ENCODE assay signal across 2 cellular contexts in genomic region chr10:12539350-12540164, GRCh38.
TF ChIP-seq lines count a peak whose summit lies in the region.

No MANE protein-coding gene starts in this region.

TF ChIP-seq in liver, 16 proteins besides CTCF, POLR2A, EP300 and RAD21 (continued from another document):
- TF ChIP-seq, protein P1, sequence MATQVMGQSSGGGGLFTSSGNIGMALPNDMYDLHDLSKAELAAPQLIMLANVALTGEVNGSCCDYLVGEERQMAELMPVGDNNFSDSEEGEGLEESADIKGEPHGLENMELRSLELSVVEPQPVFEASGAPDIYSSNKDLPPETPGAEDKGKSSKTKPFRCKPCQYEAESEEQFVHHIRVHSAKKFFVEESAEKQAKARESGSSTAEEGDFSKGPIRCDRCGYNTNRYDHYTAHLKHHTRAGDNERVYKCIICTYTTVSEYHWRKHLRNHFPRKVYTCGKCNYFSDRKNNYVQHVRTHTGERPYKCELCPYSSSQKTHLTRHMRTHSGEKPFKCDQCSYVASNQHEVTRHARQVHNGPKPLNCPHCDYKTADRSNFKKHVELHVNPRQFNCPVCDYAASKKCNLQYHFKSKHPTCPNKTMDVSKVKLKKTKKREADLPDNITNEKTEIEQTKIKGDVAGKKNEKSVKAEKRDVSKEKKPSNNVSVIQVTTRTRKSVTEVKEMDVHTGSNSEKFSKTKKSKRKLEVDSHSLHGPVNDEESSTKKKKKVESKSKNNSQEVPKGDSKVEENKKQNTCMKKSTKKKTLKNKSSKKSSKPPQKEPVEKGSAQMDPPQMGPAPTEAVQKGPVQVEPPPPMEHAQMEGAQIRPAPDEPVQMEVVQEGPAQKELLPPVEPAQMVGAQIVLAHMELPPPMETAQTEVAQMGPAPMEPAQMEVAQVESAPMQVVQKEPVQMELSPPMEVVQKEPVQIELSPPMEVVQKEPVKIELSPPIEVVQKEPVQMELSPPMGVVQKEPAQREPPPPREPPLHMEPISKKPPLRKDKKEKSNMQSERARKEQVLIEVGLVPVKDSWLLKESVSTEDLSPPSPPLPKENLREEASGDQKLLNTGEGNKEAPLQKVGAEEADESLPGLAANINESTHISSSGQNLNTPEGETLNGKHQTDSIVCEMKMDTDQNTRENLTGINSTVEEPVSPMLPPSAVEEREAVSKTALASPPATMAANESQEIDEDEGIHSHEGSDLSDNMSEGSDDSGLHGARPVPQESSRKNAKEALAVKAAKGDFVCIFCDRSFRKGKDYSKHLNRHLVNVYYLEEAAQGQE (IDR thresholded peaks at IDR 0.05), result peak; percentile 30
- TF ChIP-seq, protein P2, sequence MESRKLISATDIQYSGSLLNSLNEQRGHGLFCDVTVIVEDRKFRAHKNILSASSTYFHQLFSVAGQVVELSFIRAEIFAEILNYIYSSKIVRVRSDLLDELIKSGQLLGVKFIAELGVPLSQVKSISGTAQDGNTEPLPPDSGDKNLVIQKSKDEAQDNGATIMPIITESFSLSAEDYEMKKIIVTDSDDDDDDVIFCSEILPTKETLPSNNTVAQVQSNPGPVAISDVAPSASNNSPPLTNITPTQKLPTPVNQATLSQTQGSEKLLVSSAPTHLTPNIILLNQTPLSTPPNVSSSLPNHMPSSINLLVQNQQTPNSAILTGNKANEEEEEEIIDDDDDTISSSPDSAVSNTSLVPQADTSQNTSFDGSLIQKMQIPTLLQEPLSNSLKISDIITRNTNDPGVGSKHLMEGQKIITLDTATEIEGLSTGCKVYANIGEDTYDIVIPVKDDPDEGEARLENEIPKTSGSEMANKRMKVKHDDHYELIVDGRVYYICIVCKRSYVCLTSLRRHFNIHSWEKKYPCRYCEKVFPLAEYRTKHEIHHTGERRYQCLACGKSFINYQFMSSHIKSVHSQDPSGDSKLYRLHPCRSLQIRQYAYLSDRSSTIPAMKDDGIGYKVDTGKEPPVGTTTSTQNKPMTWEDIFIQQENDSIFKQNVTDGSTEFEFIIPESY (IDR thresholded peaks at IDR 0.05), result peak; percentile 40
- TF ChIP-seq FOXA1 (IDR thresholded peaks at IDR 0.05), result no peak

TF ChIP-seq in HepG2, 621 proteins besides CTCF, POLR2A, EP300 and RAD21 (continued from another document):
- TF ChIP-seq HMGA1 (CRISPR knock-in tag; conservative IDR thresholded peaks at IDR 0.05) (no peak), HMGXB4 (CRISPR knock-in tag; IDR thresholded peaks at IDR 0.05; ENCODE audit: borderline replicate concordance in 1 of 2, low read depth in 1 of 2) (no peak), ZNF335 (CRISPR knock-in tag; IDR thresholded peaks at IDR 0.05) (no peak)
